1 cellular context compared by ENCODE assay signal in the genomic region with DNA sequence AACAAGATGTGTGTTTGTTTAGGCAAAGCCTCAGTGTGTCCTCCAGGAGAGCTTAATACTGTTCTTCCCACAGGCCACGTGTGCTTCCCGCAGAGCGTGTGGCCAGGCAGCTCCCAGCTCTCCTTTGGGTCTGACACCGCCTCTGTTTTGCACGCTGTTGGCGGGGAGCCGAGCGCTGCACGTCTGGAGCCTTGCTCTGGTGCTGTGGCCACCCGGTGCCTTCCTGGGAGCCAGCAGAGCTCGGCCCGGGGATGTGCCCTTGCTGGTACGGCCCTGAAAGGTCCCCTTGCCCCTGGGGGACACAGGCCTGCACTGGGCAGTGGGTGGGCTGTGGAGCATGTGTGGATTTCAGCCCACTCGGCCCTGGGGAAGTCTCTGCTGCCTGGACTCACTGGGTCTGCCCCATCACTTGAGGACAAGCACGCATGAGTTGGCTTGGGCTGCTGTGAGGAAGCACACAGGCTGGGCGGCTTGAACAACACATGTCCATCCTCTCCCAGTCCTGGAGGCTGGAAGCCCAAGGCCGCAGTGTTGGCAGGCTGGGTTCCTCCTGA.
TF ChIP-seq lines count a peak whose summit lies in the region.

No MANE protein-coding gene starts in this region.

TF ChIP-seq in IMR-90, 13 proteins besides CTCF, POLR2A, EP300 and RAD21:
- TF ChIP-seq, protein P1, sequence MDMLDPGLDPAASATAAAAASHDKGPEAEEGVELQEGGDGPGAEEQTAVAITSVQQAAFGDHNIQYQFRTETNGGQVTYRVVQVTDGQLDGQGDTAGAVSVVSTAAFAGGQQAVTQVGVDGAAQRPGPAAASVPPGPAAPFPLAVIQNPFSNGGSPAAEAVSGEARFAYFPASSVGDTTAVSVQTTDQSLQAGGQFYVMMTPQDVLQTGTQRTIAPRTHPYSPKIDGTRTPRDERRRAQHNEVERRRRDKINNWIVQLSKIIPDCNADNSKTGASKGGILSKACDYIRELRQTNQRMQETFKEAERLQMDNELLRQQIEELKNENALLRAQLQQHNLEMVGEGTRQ (IDR thresholded peaks at IDR 0.05; ENCODE audit: low read depth, low read length): no peak
- TF ChIP-seq RFX5 (IDR thresholded peaks at IDR 0.05; ENCODE audit: low read depth, low read length) (no peak), CHD1 (IDR thresholded peaks at IDR 0.05; ENCODE audit: low read depth, low read length) (no peak), MAZ (IDR thresholded peaks at IDR 0.05; ENCODE audit: borderline replicate concordance, low read depth, low read length) (no peak), SMC3 (IDR thresholded peaks at IDR 0.05; ENCODE audit: low read depth, low read length) (no peak), CEBPB (IDR thresholded peaks at IDR 0.05; ENCODE audit: low read depth, low read length) (no peak), MAFK (IDR thresholded peaks at IDR 0.05; ENCODE audit: low read depth, low read length) (no peak), MXI1 (IDR thresholded peaks at IDR 0.05; ENCODE audit: borderline replicate concordance, low read depth, low read length) (no peak), BHLHE40 (IDR thresholded peaks at IDR 0.05; ENCODE audit: low read depth, low read length) (no peak), NFE2L2 (IDR thresholded peaks at IDR 0.05; ENCODE audit: low read depth, low read length) (no peak), FOS (IDR thresholded peaks at IDR 0.05; ENCODE audit: low read depth, low read length) (no peak), RCOR1 (IDR thresholded peaks at IDR 0.05; ENCODE audit: insufficient replicate concordance, low read length) (no peak)
- TF ChIP-seq, protein P2, sequence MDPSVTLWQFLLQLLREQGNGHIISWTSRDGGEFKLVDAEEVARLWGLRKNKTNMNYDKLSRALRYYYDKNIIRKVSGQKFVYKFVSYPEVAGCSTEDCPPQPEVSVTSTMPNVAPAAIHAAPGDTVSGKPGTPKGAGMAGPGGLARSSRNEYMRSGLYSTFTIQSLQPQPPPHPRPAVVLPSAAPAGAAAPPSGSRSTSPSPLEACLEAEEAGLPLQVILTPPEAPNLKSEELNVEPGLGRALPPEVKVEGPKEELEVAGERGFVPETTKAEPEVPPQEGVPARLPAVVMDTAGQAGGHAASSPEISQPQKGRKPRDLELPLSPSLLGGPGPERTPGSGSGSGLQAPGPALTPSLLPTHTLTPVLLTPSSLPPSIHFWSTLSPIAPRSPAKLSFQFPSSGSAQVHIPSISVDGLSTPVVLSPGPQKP (IDR thresholded peaks at IDR 0.05; ENCODE audit: borderline replicate concordance, low read depth, low read length): no peak
